8 cellular contexts compared by ENCODE assay signal in genomic region chrX:49269010-49269767, GRCh38. TPM values are rescaled to one million over a fixed set of nuclear protein-coding genes. Genes with fewer than 3 reads are reported as not detected.
DNase-seq lines count a peak whose midpoint lies in the region; ATAC-seq lines count a peak whose summit lies in the region.

No MANE protein-coding gene starts in this region.

- DNase-seq in COLO829 (ENCODE audit: low spot score) = peak; percentile 91
- DNase-seq in HT-29 (ENCODE audit: low spot score) = peak; percentile 97
- DNase-seq in NK-92 treated with Interleukin-12 subunit alpha and Interleukin-12 subunit beta, amount 100 ng/mL, for 24 hours (lab: John Stamatoyannopoulos, UW) = peak; percentile 93
- peak; percentile 82 to 92 for DNase-seq in activated CD8-positive, alpha-beta memory T cell treated with anti-CD3 and anti-CD28 coated beads for 4 hours (ENCODE audit: low read depth in 2 of 2)
- peak; percentile 88 for DNase-seq in effector CD8-positive, alpha-beta T cell (lab: John Stamatoyannopoulos, UW)
- peak; percentile 98 for DNase-seq in lung microvascular endothelial cell (ENCODE audit: low read depth in 2 of 2)
- peak; percentile 79 to 92 (median 87) for DNase-seq in stimulated activated CD4-positive, alpha-beta T cell treated with anti-CD3 and anti-CD28 coated beads, TNF-alpha, amount 100 ng/mL, for 4 hours (ENCODE audit: low read depth in 3 of 3)

- ATAC-seq in GM21360 (IDR thresholded peaks at IDR 0.05; ENCODE audit: unreplicated experiment) = peak; percentile 81

RNA-seq across cellular contexts. Expression of gene PPP1R3F, which starts 0.4 kb away (rescaled TPM):
- total RNA-seq in HT-29 (2014; rRNA removed; shearing (Covaris generic)) = 7.2 and 7.3 TPM in 2 replicates
- 1.3 and 4.6 TPM in 2 replicates for total RNA-seq in lung microvascular endothelial cell

RNA-seq across cellular contexts. Expression of gene FOXP3, which starts 4.7 kb away (rescaled TPM):
- total RNA-seq in HT-29 (2014; rRNA removed; shearing (Covaris generic)) = not detected in 2 replicates
- total RNA-seq in lung microvascular endothelial cell = not detected in 2 replicates

RNA-seq across cellular contexts. Expression of gene CCDC22, which starts 33.9 kb away (rescaled TPM):
- total RNA-seq in HT-29 (2014; rRNA removed; shearing (Covaris generic)) = 25.0 and 27.7 TPM in 2 replicates
- 6.8 and 7.3 TPM in 2 replicates for total RNA-seq in lung microvascular endothelial cell

RNA-seq across cellular contexts. Expression of gene GAGE10, which starts 34.3 kb away (rescaled TPM):
- not detected in 2 replicates for total RNA-seq in HT-29 (2014; rRNA removed; shearing (Covaris generic))
- total RNA-seq in lung microvascular endothelial cell = not detected in 2 replicates

RNA-seq across cellular contexts. Expression of gene CACNA1F, which starts 36.0 kb away (rescaled TPM):
- not detected in 2 replicates for total RNA-seq in HT-29 (2014; rRNA removed; shearing (Covaris generic))
- total RNA-seq in lung microvascular endothelial cell = under 0.01 TPM in 1 of 2 replicates, not detected in the other

Comparison
In these comparisons a context has a peak if more than half of its experiments do, and no peak if none do; other contexts are left out.
1. Peak in every context shown above with its lines: DNase-seq and ATAC-seq.